ENCODE assay signal across 30 cellular contexts in the genomic region with DNA sequence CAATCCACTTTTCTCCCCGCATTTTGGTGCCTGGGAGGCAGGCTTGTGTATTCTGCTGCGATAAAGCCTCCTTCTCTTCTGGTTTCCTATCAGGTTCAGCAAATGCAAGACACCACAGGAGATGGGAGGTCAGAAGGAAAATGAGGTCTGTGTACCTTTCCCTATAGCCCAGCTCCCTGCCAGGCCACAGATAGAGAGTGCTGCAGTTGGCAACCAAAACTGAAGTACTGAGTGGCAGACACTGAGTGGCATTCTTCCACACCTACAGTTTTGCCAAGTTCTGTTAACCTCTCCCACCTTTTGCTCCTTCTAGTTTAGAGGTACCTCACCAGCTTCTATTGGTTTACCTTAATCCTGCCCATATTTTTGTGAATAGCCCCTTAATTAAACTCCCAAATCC.
"Had no signal": no experiment of that assay in that cellular context is flagged by ENCODE, and none has a peak within 500 bp of the region (broad histone marks: within the 10 kb centered on the region; RNA-seq: fewer than 3 reads in every experiment).

No MANE protein-coding gene starts in this region.

- H3K27ac ChIP-seq: adrenal gland, body of pancreas, breast epithelium, PC-9, SJSA1 had no signal

- H3K4me1 ChIP-seq: adrenal gland, body of pancreas, breast epithelium, SJSA1 had no signal

- H3K36me3 ChIP-seq: adrenal gland, breast epithelium, SJSA1 had no signal

- DNase-seq: activated CD4-positive, alpha-beta T cell treated with anti-CD3 and anti-CD28 coated beads for 36 hours; activated CD4-positive, alpha-beta T cell treated with anti-CD3 and anti-CD28 coated beads, Interleukin-2, amount 10 ng/mL, durations not matched to agents 7 days and 5 days; activated CD4-positive, alpha-beta T cell treated with anti-CD3 and anti-CD28 coated beads, Interleukin-2, amount 50 U/mL, for 48 hours; activated CD8-positive, alpha-beta T cell treated with anti-CD3 and anti-CD28 coated beads, Interleukin-2, amount 10 ng/mL, durations not matched to agents 7 days and 5 days; activated gamma-delta T cell; activated naive CD4-positive, alpha-beta T cell treated with anti-CD3 and anti-CD28 coated beads for 36 hours; activated T-cell treated with anti-CD3 and anti-CD28 coated beads, Interleukin-2, amount 50 U/mL, for 24 hours; adrenal gland; body of pancreas; caudate nucleus; Karpas-422; KBM-7; NCI-H1105; NCI-H1417 treated with DMSO at 0.1 percent for 48 hours; NCI-H187 treated with DMSO at 0.1 percent for 48 hours; NCI-H2081; NCI-H2171 treated with DMSO at 0.1 percent for 48 hours; NCI-H2227 treated with DMSO at 0.1 percent for 48 hours; NCI-H446; NCI-H510A treated with DMSO at 0.1 percent for 48 hours; NCI-H69; NCI-H82; NK-92 treated with Interleukin-12 subunit alpha and Interleukin-12 subunit beta, amount 100 ng/mL, for 24 hours; PC-9; SHP77 treated with DMSO at 0.1 percent for 48 hours; SK-N-SH had no signal

- H3K9me3 ChIP-seq: adrenal gland, body of pancreas, breast epithelium, SJSA1, SK-N-SH had no signal

- H3K27me3 ChIP-seq: adrenal gland, body of pancreas, breast epithelium, SJSA1 had no signal

- ATAC-seq: activated CD4-positive, alpha-beta T cell treated with anti-CD3 and anti-CD28 coated beads for 36 hours; activated CD4-positive, CD25-positive, alpha-beta regulatory T cell treated with anti-CD3 and anti-CD28 coated beads, Interleukin-2, amount 50 U/mL, for 24 hours; activated CD8-positive, alpha-beta T cell treated with anti-CD3 and anti-CD28 coated beads, Interleukin-2, amount 10 ng/mL, durations not matched to agents 7 days and 5 days; activated naive CD4-positive, alpha-beta T cell treated with anti-CD3 and anti-CD28 coated beads, Interleukin-2, amount 50 U/mL, for 72 hours; body of pancreas had no signal

- H3K4me3 ChIP-seq: adrenal gland, body of pancreas, breast epithelium, PC-9, SJSA1 had no signal
